2 cellular contexts compared by ENCODE assay signal in the genomic region with DNA sequence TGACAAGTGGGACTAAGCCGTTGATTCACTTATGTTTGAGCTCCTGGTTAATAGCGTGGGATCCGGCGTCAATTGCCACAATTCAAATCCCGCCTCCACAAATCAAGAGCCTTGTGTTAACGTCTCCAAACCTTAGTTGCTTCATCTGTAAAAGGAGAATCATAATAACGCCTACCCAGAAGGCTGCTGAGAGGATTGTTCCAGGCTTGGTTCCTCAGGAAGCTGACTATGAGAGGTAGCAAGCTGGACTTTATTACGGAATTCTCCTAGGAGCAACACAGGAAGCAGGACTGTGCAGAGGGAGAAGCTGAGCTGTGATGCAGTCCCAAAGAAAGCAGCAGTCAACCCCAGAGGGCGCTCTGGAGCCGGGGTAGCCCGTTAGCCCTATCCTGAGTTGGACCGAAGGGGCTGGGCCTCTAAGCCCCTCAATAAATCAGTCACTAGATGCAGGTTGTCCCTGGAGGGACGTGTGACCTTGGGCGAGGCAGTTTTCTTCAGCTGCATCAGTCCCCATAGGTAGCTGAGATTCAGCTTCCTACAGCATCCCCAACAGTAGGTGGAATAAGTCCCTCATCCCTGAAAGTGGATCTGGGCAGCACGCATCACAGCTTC.
A peak's percentile ranks its signal among the peaks of the same experiment; 100 is the strongest.
TF ChIP-seq lines count a peak whose summit lies in the region.

No MANE protein-coding gene starts in this region.

TF ChIP-seq in HEK293, 187 proteins besides CTCF, POLR2A, EP300 and RAD21:
- no peak for TF ChIP-seq ZFHX2 (tag by site-specific recombination; conservative IDR thresholded peaks at IDR 0.05)
- peak; percentile 74; the same call in 1 of the 2 replicates for TF ChIP-seq ZNF394 (tag by site-specific recombination; IDR thresholded peaks at IDR 0.05; ENCODE audit: borderline replicate concordance)
- TF ChIP-seq ZNF548 (tag by site-specific recombination; IDR thresholded peaks at IDR 0.05): no peak
- peak; percentile 23; the same call in 1 of the 2 replicates for TF ChIP-seq ZNF654 (tag by site-specific recombination; IDR thresholded peaks at IDR 0.05; ENCODE audit: low read depth)

TF ChIP-seq in K562, 482 proteins besides CTCF, POLR2A, EP300 and RAD21:
- TF ChIP-seq, protein P1, sequence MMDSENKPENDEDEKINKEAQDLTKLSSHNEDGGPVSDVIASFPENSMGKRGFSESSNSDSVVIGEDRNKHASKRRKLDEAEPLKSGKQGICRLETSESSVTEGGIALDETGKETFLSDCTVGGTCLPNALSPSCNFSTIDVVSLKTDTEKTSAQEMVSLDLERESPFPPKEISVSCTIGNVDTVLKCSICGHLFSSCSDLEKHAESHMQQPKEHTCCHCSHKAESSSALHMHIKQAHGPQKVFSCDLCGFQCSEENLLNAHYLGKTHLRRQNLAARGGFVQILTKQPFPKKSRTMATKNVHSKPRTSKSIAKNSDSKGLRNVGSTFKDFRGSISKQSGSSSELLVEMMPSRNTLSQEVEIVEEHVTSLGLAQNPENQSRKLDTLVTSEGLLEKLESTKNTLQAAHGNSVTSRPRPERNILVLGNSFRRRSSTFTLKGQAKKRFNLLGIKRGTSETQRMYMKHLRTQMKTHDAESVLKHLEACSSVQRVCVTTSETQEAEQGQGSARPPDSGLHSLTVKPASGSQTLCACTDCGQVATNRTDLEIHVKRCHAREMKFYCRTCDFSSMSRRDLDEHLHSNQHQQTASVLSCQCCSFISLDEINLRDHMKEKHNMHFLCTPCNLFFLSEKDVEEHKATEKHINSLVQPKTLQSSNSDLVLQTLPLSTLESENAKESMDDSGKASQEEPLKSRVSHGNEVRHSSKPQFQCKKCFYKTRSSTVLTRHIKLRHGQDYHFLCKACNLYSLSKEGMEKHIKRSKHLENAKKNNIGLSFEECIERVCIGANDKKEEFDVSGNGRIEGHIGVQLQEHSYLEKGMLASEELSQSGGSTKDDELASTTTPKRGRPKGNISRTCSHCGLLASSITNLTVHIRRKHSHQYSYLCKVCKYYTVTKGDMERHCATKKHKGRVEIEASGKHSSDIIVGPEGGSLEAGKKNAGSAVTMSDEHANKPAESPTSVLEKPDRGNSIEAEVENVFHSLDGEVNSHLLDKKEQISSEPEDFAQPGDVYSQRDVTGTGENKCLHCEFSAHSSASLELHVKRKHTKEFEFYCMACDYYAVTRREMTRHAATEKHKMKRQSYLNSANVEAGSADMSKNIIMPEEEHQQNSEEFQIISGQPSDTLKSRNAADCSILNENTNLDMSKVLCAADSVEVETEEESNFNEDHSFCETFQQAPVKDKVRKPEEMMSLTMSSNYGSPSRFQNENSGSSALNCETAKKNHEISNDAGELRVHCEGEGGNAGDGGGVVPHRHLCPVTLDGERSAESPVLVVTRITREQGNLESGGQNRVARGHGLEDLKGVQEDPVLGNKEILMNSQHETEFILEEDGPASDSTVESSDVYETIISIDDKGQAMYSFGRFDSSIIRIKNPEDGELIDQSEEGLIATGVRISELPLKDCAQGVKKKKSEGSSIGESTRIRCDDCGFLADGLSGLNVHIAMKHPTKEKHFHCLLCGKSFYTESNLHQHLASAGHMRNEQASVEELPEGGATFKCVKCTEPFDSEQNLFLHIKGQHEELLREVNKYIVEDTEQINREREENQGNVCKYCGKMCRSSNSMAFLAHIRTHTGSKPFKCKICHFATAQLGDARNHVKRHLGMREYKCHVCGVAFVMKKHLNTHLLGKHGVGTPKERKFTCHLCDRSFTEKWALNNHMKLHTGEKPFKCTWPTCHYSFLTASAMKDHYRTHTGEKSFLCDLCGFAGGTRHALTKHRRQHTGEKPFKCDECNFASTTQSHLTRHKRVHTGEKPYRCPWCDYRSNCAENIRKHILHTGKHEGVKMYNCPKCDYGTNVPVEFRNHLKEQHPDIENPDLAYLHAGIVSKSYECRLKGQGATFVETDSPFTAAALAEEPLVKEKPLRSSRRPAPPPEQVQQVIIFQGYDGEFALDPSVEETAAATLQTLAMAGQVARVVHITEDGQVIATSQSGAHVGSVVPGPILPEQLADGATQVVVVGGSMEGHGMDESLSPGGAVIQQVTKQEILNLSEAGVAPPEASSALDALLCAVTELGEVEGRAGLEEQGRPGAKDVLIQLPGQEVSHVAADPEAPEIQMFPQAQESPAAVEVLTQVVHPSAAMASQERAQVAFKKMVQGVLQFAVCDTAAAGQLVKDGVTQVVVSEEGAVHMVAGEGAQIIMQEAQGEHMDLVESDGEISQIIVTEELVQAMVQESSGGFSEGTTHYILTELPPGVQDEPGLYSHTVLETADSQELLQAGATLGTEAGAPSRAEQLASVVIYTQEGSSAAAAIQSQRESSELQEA (IDR thresholded peaks at IDR 0.05; ENCODE audit: low read depth): no peak
- TF ChIP-seq ETS2 (tag; IDR thresholded peaks at IDR 0.05; ENCODE audit: borderline replicate concordance, poor library complexity, severe bottlenecking): no peak
- no peak for TF ChIP-seq HDAC2 (IDR thresholded peaks at IDR 0.05)
- TF ChIP-seq, protein P2, sequence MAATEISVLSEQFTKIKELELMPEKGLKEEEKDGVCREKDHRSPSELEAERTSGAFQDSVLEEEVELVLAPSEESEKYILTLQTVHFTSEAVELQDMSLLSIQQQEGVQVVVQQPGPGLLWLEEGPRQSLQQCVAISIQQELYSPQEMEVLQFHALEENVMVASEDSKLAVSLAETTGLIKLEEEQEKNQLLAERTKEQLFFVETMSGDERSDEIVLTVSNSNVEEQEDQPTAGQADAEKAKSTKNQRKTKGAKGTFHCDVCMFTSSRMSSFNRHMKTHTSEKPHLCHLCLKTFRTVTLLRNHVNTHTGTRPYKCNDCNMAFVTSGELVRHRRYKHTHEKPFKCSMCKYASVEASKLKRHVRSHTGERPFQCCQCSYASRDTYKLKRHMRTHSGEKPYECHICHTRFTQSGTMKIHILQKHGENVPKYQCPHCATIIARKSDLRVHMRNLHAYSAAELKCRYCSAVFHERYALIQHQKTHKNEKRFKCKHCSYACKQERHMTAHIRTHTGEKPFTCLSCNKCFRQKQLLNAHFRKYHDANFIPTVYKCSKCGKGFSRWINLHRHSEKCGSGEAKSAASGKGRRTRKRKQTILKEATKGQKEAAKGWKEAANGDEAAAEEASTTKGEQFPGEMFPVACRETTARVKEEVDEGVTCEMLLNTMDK (IDR thresholded peaks at IDR 0.05; ENCODE audit: borderline replicate concordance, insufficient read depth, low read depth, low read length, poor library complexity, severe bottlenecking): no peak
- TF ChIP-seq ZC3H8 (IDR thresholded peaks at IDR 0.05): no peak
- TF ChIP-seq, protein P3, sequence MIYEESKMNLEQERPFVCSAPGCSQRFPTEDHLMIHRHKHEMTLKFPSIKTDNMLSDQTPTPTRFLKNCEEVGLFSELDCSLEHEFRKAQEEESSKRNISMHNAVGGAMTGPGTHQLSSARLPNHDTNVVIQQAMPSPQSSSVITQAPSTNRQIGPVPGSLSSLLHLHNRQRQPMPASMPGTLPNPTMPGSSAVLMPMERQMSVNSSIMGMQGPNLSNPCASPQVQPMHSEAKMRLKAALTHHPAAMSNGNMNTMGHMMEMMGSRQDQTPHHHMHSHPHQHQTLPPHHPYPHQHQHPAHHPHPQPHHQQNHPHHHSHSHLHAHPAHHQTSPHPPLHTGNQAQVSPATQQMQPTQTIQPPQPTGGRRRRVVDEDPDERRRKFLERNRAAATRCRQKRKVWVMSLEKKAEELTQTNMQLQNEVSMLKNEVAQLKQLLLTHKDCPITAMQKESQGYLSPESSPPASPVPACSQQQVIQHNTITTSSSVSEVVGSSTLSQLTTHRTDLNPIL (CRISPR knock-in tag; IDR thresholded peaks at IDR 0.05): no peak
- TF ChIP-seq PCBP1 (IDR thresholded peaks at IDR 0.05; ENCODE audit: low read depth, low read length, poor library complexity, severe bottlenecking): no peak
- no peak for TF ChIP-seq CSDE1 (IDR thresholded peaks at IDR 0.05)
- no peak for TF ChIP-seq ZNF41 (CRISPR knock-in tag; conservative IDR thresholded peaks at IDR 0.05)
